In genomic region chr3:45938858-45939257, GRCh38 we compare ENCODE assay signal across 8 cellular contexts. TPM values are rescaled to one million over a fixed set of nuclear protein-coding genes. Genes with fewer than 3 reads are reported as not detected.
A peak's percentile ranks its signal among the peaks of the same experiment; 100 is the strongest.
DNase-seq lines count a peak whose midpoint lies in the region; ATAC-seq, FAIRE-seq and TF ChIP-seq lines count a peak whose summit lies in the region.

No MANE protein-coding gene starts in this region.

- H3K27me3 ChIP-seq in MM.1S (replicated peaks; ENCODE audit: insufficient read depth, low read length), result no peaks in the 10 kb centered on the region
- no peaks in the 10 kb centered on the region for H3K27me3 ChIP-seq in neutrophil

- intact Hi-C loops in activated T-helper 2 cell treated with anti-CD3 and anti-CD28 coated beads, Interferon-gamma antibody, Interleukin-2, Interleukin-4, amounts not matched to agents 10 μg/mL and 5 μg/mL and 100 μg/mL, durations not matched to agents 14 hours and 24 hours and 36 hours (cut with micrococcal nuclease), result loop anchor here (1.0 kb wide), 2 partner anchors 25 to 139 kb away; no protein-coding TSS in a partner anchor

- H3K9me2 ChIP-seq in MM.1S (replicated peaks; ENCODE audit: insufficient read depth, low read length), result no peaks in the 10 kb centered on the region

- H3K4me3 ChIP-seq in MM.1S (ENCODE audit: low read length) (no peak overlapping the region), fibroblast of villous mesenchyme (ENCODE audit: low read depth, low read length) (no peak overlapping the region), neutrophil (ENCODE audit: low read depth in 1 of 2, low read length in 1 of 2) (no peak overlapping the region)

- no peak for ATAC-seq in GM21447 (IDR thresholded peaks at IDR 0.05; ENCODE audit: unreplicated experiment)

- H3K4me2 ChIP-seq in MM.1S (ENCODE audit: low read depth, low read length), result no peak overlapping the region

- H3K27me3 Mint-ChIP-seq in activated T-helper 2 cell treated with anti-CD3 and anti-CD28 coated beads, Interferon-gamma antibody, Interleukin-2, Interleukin-4, amounts not matched to agents 10 μg/mL and 5 μg/mL and 100 μg/mL, durations not matched to agents 14 hours and 24 hours and 36 hours (ENCODE audit: low read depth), result no peaks in the 10 kb centered on the region

- TF ChIP-seq POLR2A in GM12891 (IDR thresholded peaks at IDR 0.05; ENCODE audit: low read depth, low read length), result no peak

- H3K27ac Mint-ChIP-seq in activated T-helper 2 cell treated with anti-CD3 and anti-CD28 coated beads, Interferon-gamma antibody, Interleukin-2, Interleukin-4, amounts not matched to agents 10 μg/mL and 5 μg/mL and 100 μg/mL, durations not matched to agents 14 hours and 24 hours and 36 hours, result no peak overlapping the region

- H3K9me3 ChIP-seq in MM.1S (replicated peaks; ENCODE audit: insufficient read depth, low read length) (no peaks in the 10 kb centered on the region), neutrophil (no peaks in the 10 kb centered on the region)

- H3K4me1 ChIP-seq in MM.1S (ENCODE audit: low read length) (peaks cover 8% of the 10 kb centered on the region), neutrophil (ENCODE audit: control insufficient read depth in 1 of 2, insufficient read depth in 1 of 2, low read depth in 1 of 2, low read length in 1 of 2) (no peaks in the 10 kb centered on the region)

- H3K9me3 Mint-ChIP-seq in activated T-helper 2 cell treated with anti-CD3 and anti-CD28 coated beads, Interferon-gamma antibody, Interleukin-2, Interleukin-4, amounts not matched to agents 10 μg/mL and 5 μg/mL and 100 μg/mL, durations not matched to agents 14 hours and 24 hours and 36 hours, result peaks cover 3% of the 10 kb centered on the region

- no peak overlapping the region for H3K4me3 Mint-ChIP-seq in activated T-helper 2 cell treated with anti-CD3 and anti-CD28 coated beads, Interferon-gamma antibody, Interleukin-2, Interleukin-4, amounts not matched to agents 10 μg/mL and 5 μg/mL and 100 μg/mL, durations not matched to agents 14 hours and 24 hours and 36 hours (ENCODE audit: low read depth)

- peak; percentile 87 for TF ChIP-seq CTCF in MM.1S (IDR thresholded peaks at IDR 0.05; ENCODE audit: low read length)
- peak; percentile 94 for TF ChIP-seq CTCF in fibroblast of villous mesenchyme (IDR thresholded peaks at IDR 0.05; ENCODE audit: insufficient read depth, low read depth, low read length)
- TF ChIP-seq CTCF in neutrophil (IDR thresholded peaks at IDR 0.05), result peak; percentile 86

- H3K27ac ChIP-seq in MM.1S (ENCODE audit: low read length) (no peak overlapping the region), neutrophil (no peak overlapping the region), substantia nigra (ENCODE audit: low read depth, low read length, poor library complexity, severe bottlenecking) (no peak overlapping the region)

- peaks cover 80% of the 10 kb centered on the region for H3K36me3 Mint-ChIP-seq in activated T-helper 2 cell treated with anti-CD3 and anti-CD28 coated beads, Interferon-gamma antibody, Interleukin-2, Interleukin-4, amounts not matched to agents 10 μg/mL and 5 μg/mL and 100 μg/mL, durations not matched to agents 14 hours and 24 hours and 36 hours (ENCODE audit: low read depth)

- H3K9ac ChIP-seq in MM.1S (ENCODE audit: low read length), result no peak overlapping the region

- H3K36me3 ChIP-seq in MM.1S (replicated peaks; ENCODE audit: insufficient read depth, low read length), result no peaks in the 10 kb centered on the region
- no peaks in the 10 kb centered on the region for H3K36me3 ChIP-seq in neutrophil

- peak overlapping the region; percentile 28; the same call in 1 of the 2 replicates for H2AFZ ChIP-seq in MM.1S (ENCODE audit: low read length)

- DNase-seq in GM12891 (ENCODE audit: insufficient read length, low spot score) (peak; percentile 60), MM.1S (peak; percentile 90), SHP77 (lab: John Stamatoyannopoulos, UW) (peak; percentile 65 to 71), fibroblast of villous mesenchyme (ENCODE audit: low read depth) (peak; percentile 93), substantia nigra (lab: John Stamatoyannopoulos, UW) (peak in 48 of 49 donors; percentile 17 to 90 (median 75))
- DNase-seq in activated T-helper 2 cell treated with anti-CD3 and anti-CD28 coated beads, Interferon-gamma antibody, Interleukin-2, Interleukin-4, amounts not matched to agents 10 μg/mL and 5 μg/mL and 100 μg/mL, durations not matched to agents 14 hours and 24 hours and 36 hours (ENCODE audit: low spot score), result peak; percentile 75

- no peaks in the 10 kb centered on the region for H3K79me2 ChIP-seq in MM.1S (ENCODE audit: low read length)

- peak; percentile 96 for FAIRE-seq in GM12891 (lab: Jason Lieb, UNC)

- peaks cover 44% of the 10 kb centered on the region for H3K4me1 Mint-ChIP-seq in activated T-helper 2 cell treated with anti-CD3 and anti-CD28 coated beads, Interferon-gamma antibody, Interleukin-2, Interleukin-4, amounts not matched to agents 10 μg/mL and 5 μg/mL and 100 μg/mL, durations not matched to agents 14 hours and 24 hours and 36 hours (ENCODE audit: low read depth)

- no peaks in the 10 kb centered on the region for H4K20me1 ChIP-seq in MM.1S (ENCODE audit: insufficient read depth, low read length)

- H3F3A ChIP-seq in MM.1S (ENCODE audit: insufficient read depth, low read length), result no peaks in the 10 kb centered on the region

TF ChIP-seq in GM12891, 5 proteins besides CTCF, POLR2A, EP300 and RAD21:
- no peak for TF ChIP-seq POLR2AphosphoS5 (IDR thresholded peaks at IDR 0.05; ENCODE audit: low read depth, low read length)
- TF ChIP-seq PAX5 (IDR thresholded peaks at IDR 0.05; ENCODE audit: insufficient read depth, low read length, severe bottlenecking), result no peak
- no peak for TF ChIP-seq TAF1 (IDR thresholded peaks at IDR 0.05; ENCODE audit: low read depth, low read length)
- no peak for TF ChIP-seq POU2F2 (IDR thresholded peaks at IDR 0.05; ENCODE audit: low read depth, low read length)
- TF ChIP-seq SPI1 (IDR thresholded peaks at IDR 0.05; ENCODE audit: low read depth, low read length), result no peak
TF ChIP-seq in GM12891: peak in this region for 0.

RNA-seq across cellular contexts. Expression of gene CXCR6, which starts 4.4 kb away (rescaled TPM):
- polyA plus RNA-seq in GM12891 (2012; ENCODE audit: low read depth, missing spikeins), result 0.26 TPM
- total RNA-seq in activated T-helper 2 cell treated with anti-CD3 and anti-CD28 coated beads, Interferon-gamma antibody, Interleukin-2, Interleukin-4, amounts not matched to agents 10 μg/mL and 5 μg/mL and 100 μg/mL, durations not matched to agents 14 hours and 24 hours and 36 hours, result 9.3 and 10.7 TPM in 2 replicates
- total RNA-seq in fibroblast of villous mesenchyme, result under 0.01 TPM in 2 replicates

RNA-seq across cellular contexts. Expression of gene CCR9, which starts 52.5 kb away (rescaled TPM):
- 1.7 TPM for polyA plus RNA-seq in GM12891 (2012; ENCODE audit: low read depth, missing spikeins)
- total RNA-seq in activated T-helper 2 cell treated with anti-CD3 and anti-CD28 coated beads, Interferon-gamma antibody, Interleukin-2, Interleukin-4, amounts not matched to agents 10 μg/mL and 5 μg/mL and 100 μg/mL, durations not matched to agents 14 hours and 24 hours and 36 hours, result not detected in 2 replicates
- total RNA-seq in fibroblast of villous mesenchyme, result not detected in 2 replicates

RNA-seq across cellular contexts. Expression of gene FYCO1, which starts 56.8 kb away (rescaled TPM):
- polyA plus RNA-seq in GM12891 (2012; ENCODE audit: low read depth, missing spikeins), result 4.2 TPM
- 19.6 and 20.2 TPM in 2 replicates for total RNA-seq in activated T-helper 2 cell treated with anti-CD3 and anti-CD28 coated beads, Interferon-gamma antibody, Interleukin-2, Interleukin-4, amounts not matched to agents 10 μg/mL and 5 μg/mL and 100 μg/mL, durations not matched to agents 14 hours and 24 hours and 36 hours
- 20.6 and 23.7 TPM in 2 replicates for total RNA-seq in fibroblast of villous mesenchyme

Comparison
In these comparisons a context has a peak if more than half of its experiments do, and no peak if none do; other contexts are left out.
1. RNA of gene CXCR6, which starts 4.4 kb away (total RNA-seq): 9.3 to 10.7 TPM in activated T-helper 2 cell treated with anti-CD3 and anti-CD28 coated beads, Interferon-gamma antibody, Interleukin-2, Interleukin-4, amounts not matched to agents 10 μg/mL and 5 μg/mL and 100 μg/mL, durations not matched to agents 14 hours and 24 hours and 36 hours; under 0.01 TPM in fibroblast of villous mesenchyme; every median in the first group is over 10 times any median in the second.
2. Peak in every context shown above with its lines, with median percentiles within 50 percentile points of each other: DNase-seq and CTCF ChIP-seq.